1 cellular context compared by ENCODE assay signal in genomic region chr7:28107960-28108359, GRCh38.
TF ChIP-seq lines count a peak whose summit lies in the region.

No MANE protein-coding gene starts in this region.

TF ChIP-seq in IMR-90, 13 proteins besides CTCF, POLR2A, EP300 and RAD21:
- TF ChIP-seq MAFK (IDR thresholded peaks at IDR 0.05; ENCODE audit: low read depth, low read length) (no peak), SMC3 (IDR thresholded peaks at IDR 0.05; ENCODE audit: low read depth, low read length) (no peak), BHLHE40 (IDR thresholded peaks at IDR 0.05; ENCODE audit: low read depth, low read length) (no peak), RFX5 (IDR thresholded peaks at IDR 0.05; ENCODE audit: low read depth, low read length) (no peak), MAZ (IDR thresholded peaks at IDR 0.05; ENCODE audit: borderline replicate concordance, low read depth, low read length) (no peak), NFE2L2 (IDR thresholded peaks at IDR 0.05; ENCODE audit: low read depth, low read length) (no peak), MXI1 (IDR thresholded peaks at IDR 0.05; ENCODE audit: borderline replicate concordance, low read depth, low read length) (no peak), CEBPB (IDR thresholded peaks at IDR 0.05; ENCODE audit: low read depth, low read length) (no peak)
- TF ChIP-seq, protein P1, sequence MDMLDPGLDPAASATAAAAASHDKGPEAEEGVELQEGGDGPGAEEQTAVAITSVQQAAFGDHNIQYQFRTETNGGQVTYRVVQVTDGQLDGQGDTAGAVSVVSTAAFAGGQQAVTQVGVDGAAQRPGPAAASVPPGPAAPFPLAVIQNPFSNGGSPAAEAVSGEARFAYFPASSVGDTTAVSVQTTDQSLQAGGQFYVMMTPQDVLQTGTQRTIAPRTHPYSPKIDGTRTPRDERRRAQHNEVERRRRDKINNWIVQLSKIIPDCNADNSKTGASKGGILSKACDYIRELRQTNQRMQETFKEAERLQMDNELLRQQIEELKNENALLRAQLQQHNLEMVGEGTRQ (IDR thresholded peaks at IDR 0.05; ENCODE audit: low read depth, low read length): no peak
- TF ChIP-seq, protein P2, sequence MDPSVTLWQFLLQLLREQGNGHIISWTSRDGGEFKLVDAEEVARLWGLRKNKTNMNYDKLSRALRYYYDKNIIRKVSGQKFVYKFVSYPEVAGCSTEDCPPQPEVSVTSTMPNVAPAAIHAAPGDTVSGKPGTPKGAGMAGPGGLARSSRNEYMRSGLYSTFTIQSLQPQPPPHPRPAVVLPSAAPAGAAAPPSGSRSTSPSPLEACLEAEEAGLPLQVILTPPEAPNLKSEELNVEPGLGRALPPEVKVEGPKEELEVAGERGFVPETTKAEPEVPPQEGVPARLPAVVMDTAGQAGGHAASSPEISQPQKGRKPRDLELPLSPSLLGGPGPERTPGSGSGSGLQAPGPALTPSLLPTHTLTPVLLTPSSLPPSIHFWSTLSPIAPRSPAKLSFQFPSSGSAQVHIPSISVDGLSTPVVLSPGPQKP (IDR thresholded peaks at IDR 0.05; ENCODE audit: borderline replicate concordance, low read depth, low read length): no peak
